In genomic region chr5:14280294-14280854, GRCh38 we compare ENCODE assay signal across 28 cellular contexts.
"Had no signal": no experiment of that assay in that cellular context is flagged by ENCODE, and none has a peak within 500 bp of the region (broad histone marks: within the 10 kb centered on the region; RNA-seq: fewer than 3 reads in every experiment).

No MANE protein-coding gene starts in this region.

- ATAC-seq: effector memory CD8-positive, alpha-beta T cell; esophagus mucosa; gastrocnemius medialis; left lobe of liver; mucosa of descending colon; natural killer cell treated with Interleukin-12 subunit alpha and Interleukin-12 subunit beta and Interleukin-15 and Interleukin-18, amount 100 ng/mL, for 72 hours; psoas muscle; right cardiac atrium; stimulated activated memory B cell treated with anti-CD40 and anti-IgM and Interleukin-4, amounts not matched to agents 10 μg/mL and 1 μg/mL and 100 μg/mL, for 72 hours; stimulated activated naive CD8-positive, alpha-beta T cell treated with anti-CD3 and anti-CD28 coated beads, Interleukin-15, Interleukin-2, amounts not matched to agents 100 U/mL and 50 U/mL, for 24 hours had no signal

- H3K4me2 ChIP-seq: hepatocyte, neural progenitor cell had no signal

- H3K36me3 ChIP-seq: neural progenitor cell, ovary had no signal

- FAIRE-seq: kidney had no signal

- H3K9ac ChIP-seq: neural progenitor cell had no signal

- H3K9me3 ChIP-seq: gastrocnemius medialis, heart left ventricle, mucosa of descending colon, ovary, psoas muscle, sigmoid colon, testis, tibial artery had no signal

- H3K27me3 ChIP-seq: gastrocnemius medialis, heart left ventricle, hepatocyte, neural progenitor cell, ovary, sigmoid colon, testis, tibial artery had no signal

- H3K36me3 Mint-ChIP-seq: natural killer cell treated with Interleukin-12 subunit alpha and Interleukin-12 subunit beta and Interleukin-15 and Interleukin-18, amount 100 ng/mL, for 72 hours had no signal

- H3K27ac Mint-ChIP-seq: effector memory CD8-positive, alpha-beta T cell; mesothelial cell of epicardium; natural killer cell treated with Interleukin-12 subunit alpha and Interleukin-12 subunit beta and Interleukin-15 and Interleukin-18, amount 100 ng/mL, for 72 hours; neural progenitor cell; stimulated activated memory B cell treated with anti-CD40 and anti-IgM and Interleukin-4, amounts not matched to agents 10 μg/mL and 1 μg/mL and 100 μg/mL, for 72 hours; type B pancreatic cell had no signal

- H3K4me3 Mint-ChIP-seq: effector memory CD8-positive, alpha-beta T cell; mesothelial cell of epicardium; natural killer cell treated with Interleukin-12 subunit alpha and Interleukin-12 subunit beta and Interleukin-15 and Interleukin-18, amount 100 ng/mL, for 72 hours; neural progenitor cell; stimulated activated memory B cell treated with anti-CD40 and anti-IgM and Interleukin-4, amounts not matched to agents 10 μg/mL and 1 μg/mL and 100 μg/mL, for 72 hours; type B pancreatic cell had no signal

- H2AFZ ChIP-seq: hepatocyte, neural progenitor cell had no signal

- H3K27ac ChIP-seq: epithelial cell of prostate, hepatocyte, neural progenitor cell, ovary, psoas muscle, sigmoid colon, testis, tibial artery had no signal

- H3K9me3 Mint-ChIP-seq: effector memory CD8-positive, alpha-beta T cell; mesothelial cell of epicardium; naive B cell; natural killer cell treated with Interleukin-12 subunit alpha and Interleukin-12 subunit beta and Interleukin-15 and Interleukin-18, amount 100 ng/mL, for 72 hours; neural progenitor cell; stimulated activated memory B cell treated with anti-CD40 and anti-IgM and Interleukin-4, amounts not matched to agents 10 μg/mL and 1 μg/mL and 100 μg/mL, for 72 hours; type B pancreatic cell had no signal

- H3K27me3 Mint-ChIP-seq: naive B cell; natural killer cell treated with Interleukin-12 subunit alpha and Interleukin-12 subunit beta and Interleukin-15 and Interleukin-18, amount 100 ng/mL, for 72 hours; stimulated activated memory B cell treated with anti-CD40 and anti-IgM and Interleukin-4, amounts not matched to agents 10 μg/mL and 1 μg/mL and 100 μg/mL, for 72 hours; type B pancreatic cell had no signal

- DNase-seq: cortex of kidney; effector memory CD8-positive, alpha-beta T cell; foreskin fibroblast; gastrocnemius medialis; heart left ventricle; kidney; mesenchymal stem cell; mucosa of descending colon; naive B cell; ovary; posterior cingulate gyrus; psoas muscle; right cardiac atrium; sigmoid colon; stimulated activated CD4-positive, alpha-beta T cell treated with anti-CD3 and anti-CD28 coated beads, Interleukin-4, amount 100 ng/mL, for 4 hours; stimulated activated naive CD8-positive, alpha-beta T cell treated with anti-CD3 and anti-CD28 coated beads, Interleukin-15, Interleukin-2, amounts not matched to agents 100 U/mL and 50 U/mL, for 24 hours; substantia nigra; testis; tibial artery had no signal

- H3K4me1 ChIP-seq: testis had no signal

- H3K4me3 ChIP-seq: gastrocnemius medialis, heart left ventricle, hepatocyte, mucosa of descending colon, neural progenitor cell, ovary, psoas muscle, sigmoid colon, testis, tibial artery had no signal
